Comparison of ENCODE assay signal across 10 cellular contexts in the genomic region with DNA sequence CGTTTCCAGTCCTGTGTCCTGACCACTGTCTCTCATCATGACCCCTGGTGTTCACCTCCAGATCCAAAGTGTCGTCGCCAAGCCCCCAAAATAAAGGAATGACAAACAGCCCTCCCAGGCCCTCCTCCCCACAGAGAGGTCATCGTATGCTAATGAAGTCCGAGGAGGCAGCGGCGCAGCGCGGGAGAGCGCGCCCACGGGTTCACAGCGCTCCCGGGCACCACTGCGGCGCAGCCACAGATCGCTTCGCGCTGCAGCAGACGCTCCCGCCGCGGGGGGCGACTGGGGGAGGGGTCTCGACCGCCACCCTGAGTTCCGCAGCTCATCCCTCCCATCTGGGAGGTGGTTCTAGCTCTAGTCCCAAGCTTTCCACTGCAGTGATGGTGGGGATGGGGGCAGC. TPM values are rescaled to one million over a fixed set of nuclear protein-coding genes. Genes with fewer than 3 reads are reported as not detected.
DNase-seq lines count a peak whose midpoint lies in the region; ATAC-seq, FAIRE-seq and TF ChIP-seq lines count a peak whose summit lies in the region.
"Had no signal": no experiment of that assay in that cellular context is flagged by ENCODE, and none has a peak within 500 bp of the region (broad histone marks: within the 10 kb centered on the region; RNA-seq: fewer than 3 reads in every experiment).

No MANE protein-coding gene starts in this region.

- DNase-seq in CD14-positive monocyte (ENCODE audit: low spot score): no peak
- no peak for DNase-seq in NT2/D1 (ENCODE audit: low read depth, low spot score)
- peak; percentile 32 to 46 for DNase-seq in heart right ventricle
- peak in 2 of 6 donors; percentile 43 to 63 for DNase-seq in pancreas
- no peak for DNase-seq in HCEC 1CT
- no peak for DNase-seq in SHP77 (lab: John Stamatoyannopoulos, UW)
- DNase-seq: activated T-cell treated with anti-CD3 and anti-CD28 coated beads for 4 hours had no signal

- H3K27ac ChIP-seq in heart right ventricle (peak overlapping the region; percentile 29 to 91 (median 79)), pancreas (no peak overlapping the region)
- H3K27ac ChIP-seq: epithelial cell of prostate had no signal

- no peaks in the 10 kb centered on the region for H3K27me3 Mint-ChIP-seq in CD14-positive monocyte (ENCODE audit: low read depth in 3 of 3)

- TF ChIP-seq CTCF in CD14-positive monocyte (IDR thresholded peaks at IDR 0.05) (no peak), heart right ventricle (IDR thresholded peaks at IDR 0.05) (peak in 2 of 9 donors; percentile 8 to 12), pancreas (IDR thresholded peaks at IDR 0.05) (no peak)

- peak overlapping the region; percentile 75 to 94 (median 86) for H3K27ac Mint-ChIP-seq in CD14-positive monocyte

- peak overlapping the region; percentile 91 to 94 for H3K4me3 Mint-ChIP-seq in CD14-positive monocyte

- H3K4me1 ChIP-seq in NT2/D1 (ENCODE audit: insufficient read depth, insufficient read length) (peaks cover 7% of the 10 kb centered on the region), heart right ventricle (peaks cover 0 to 56% (median 18%) of the 10 kb centered on the region in 9 donors), pancreas (peaks cover 0 to 7% (median 3%) of the 10 kb centered on the region in 3 donors)

- H3K27me3 ChIP-seq in NT2/D1 (ENCODE audit: insufficient read depth, insufficient read length) (peaks cover 55% of the 10 kb centered on the region), heart right ventricle (peaks cover 0 to 43% (median 29%) of the 10 kb centered on the region in 7 donors), pancreas (no peaks in the 10 kb centered on the region)

- H3K4me3 ChIP-seq in NT2/D1 (ENCODE audit: insufficient read length, low read depth) (peak overlapping the region; percentile 47), heart right ventricle (peak overlapping the region; percentile 55 to 77 (median 66)), pancreas (peak overlapping the region in 1 of 4 donors; percentile 54)

- intact Hi-C loops in CD14-positive monocyte (cut with micrococcal nuclease) (loop anchor here in 1 of 2 donors (2.0 kb wide), 1 partner anchor 14 kb away; no protein-coding TSS in a partner anchor), heart right ventricle (cut with DNase I) (loop anchor here in 2 of 10 donors (5.0 to 10.0 kb wide), 3 partner anchors 48 to 74 kb away; no protein-coding TSS in a partner anchor), pancreas (cut with DNase I) (no loop called here)

- peaks cover 87% of the 10 kb centered on the region for H3K4me1 Mint-ChIP-seq in CD14-positive monocyte

- no peak for FAIRE-seq in pancreas (lab: Jason Lieb, UNC)

- WGBS in heart right ventricle, 2 donors: 2 to 4% methylated on average over 27 of the region's 27 CpGs
- 16% methylated on average over 27 of the region's 27 CpGs for WGBS in pancreas, 2 donors

- H3K36me3 Mint-ChIP-seq in CD14-positive monocyte: peaks cover 3 to 6% of the 10 kb centered on the region in 2 donors

- ATAC-seq in heart right ventricle: peak; percentile 43 to 78 (median 70)
- ATAC-seq in pancreas: peak in 3 of 4 donors; percentile 12 to 41 (median 30)
- no peak for ATAC-seq in HG03135 (IDR thresholded peaks at IDR 0.05; ENCODE audit: unreplicated experiment)
- ATAC-seq in HG02840 (IDR thresholded peaks at IDR 0.05; ENCODE audit: low FRiP score, unreplicated experiment): no peak

- H3K36me3 ChIP-seq in NT2/D1 (ENCODE audit: insufficient read depth, insufficient read length, low read length) (no peaks in the 10 kb centered on the region), heart right ventricle (no peaks in the 10 kb centered on the region), pancreas (no peaks in the 10 kb centered on the region)

- H3K9ac ChIP-seq in NT2/D1 (ENCODE audit: insufficient read length, low read depth): peak overlapping the region; percentile 68

- no peaks in the 10 kb centered on the region for H3K9me3 Mint-ChIP-seq in CD14-positive monocyte

- H3K9me3 ChIP-seq in NT2/D1 (ENCODE audit: insufficient read depth, low read length) (no peaks in the 10 kb centered on the region), heart right ventricle (no peaks in the 10 kb centered on the region), pancreas (no peaks in the 10 kb centered on the region)

RNA-seq across cellular contexts. Expression of a gene that starts 1.3 kb away (rescaled TPM):
- 1 to 10 TPM; 4.2 to 4.3 TPM for polyA plus RNA-seq in CD14-positive monocyte
- 10 to 100 TPM; 14.6 to 75.7 (median 45.4) TPM for total RNA-seq in heart right ventricle
- 10 to 100 TPM in 1 of 2 donors, 1 to 10 TPM in 1; 7.2 to 12.3 TPM for polyA plus RNA-seq in heart right ventricle
- 1 to 10 TPM in 1 of 6 donors, under 1 TPM in 5; 0.16 to 2.0 (median 0.88) TPM for total RNA-seq in pancreas
- 1 to 10 TPM in 1 of 2 donors, under 1 TPM in 1; 0.65 to 1.6 TPM for polyA plus RNA-seq in pancreas

Comparison
In these comparisons a context has a peak if more than half of its experiments do, and no peak if none do; other contexts are left out.
1. DNase-seq: peak in heart right ventricle (2 of 2); none in CD14-positive monocyte (single experiment), NT2/D1 (single experiment), HCEC 1CT (single experiment) and SHP77 (0 of 2).
2. ATAC-seq: peak in heart right ventricle (8 of 8) and pancreas (3 of 4); none in HG03135 (single experiment) and HG02840 (single experiment).
3. H3K27ac ChIP-seq: peak in heart right ventricle (10 of 10); none in pancreas (0 of 4).